Comparison of ENCODE assay signal across 8 cellular contexts in genomic region chr3:195914648-195915473, GRCh38. TPM values are rescaled to one million over a fixed set of nuclear protein-coding genes. Genes with fewer than 3 reads are reported as not detected.
A peak's percentile ranks its signal among the peaks of the same experiment; 100 is the strongest.
DNase-seq lines count a peak whose midpoint lies in the region; ATAC-seq and TF ChIP-seq lines count a peak whose summit lies in the region.

No MANE protein-coding gene starts in this region.

- POLR2A ChIA-PET in HEK293T (lab: Yijun Ruan, JAX), result no interaction called here

- H3K4me3 ChIP-seq in GM06990 (replicated peaks; ENCODE audit: low read depth, low read length), result no peak overlapping the region
- H3K4me3 ChIP-seq in cardiac muscle cell, result no peak overlapping the region
- no peak overlapping the region for H3K4me3 ChIP-seq in aorta (ENCODE audit: low read length in 2 of 2)

- H3K27me3 ChIP-seq in GM06990 (replicated peaks; ENCODE audit: control insufficient read depth, insufficient read depth, low read length) (no peaks in the 10 kb centered on the region; the same call in 1 of the 2 replicates), cardiac muscle cell (no peaks in the 10 kb centered on the region), aorta (ENCODE audit: control insufficient read depth in 1 of 2, insufficient read depth in 2 of 2, low read length in 1 of 2) (no peaks in the 10 kb centered on the region)

- CTCF ChIA-PET in HEK293T (lab: Yijun Ruan, JAX), result interaction anchor here (0.8 to 2.9 kb wide), 5 partner anchors 9 to 176 kb away, joined by 3 to 10 read pairs (median 6); no protein-coding TSS in a partner anchor
- CTCF ChIA-PET in activated naive CD4-positive, alpha-beta T cell treated with anti-CD3 and anti-CD28 coated beads for 36 hours (lab: Charles Lee), result interaction anchor here (0.6 to 6.5 kb wide), 18 partner anchors 9 to 168 kb away, joined by 3 to 99 read pairs (median 5); no protein-coding TSS in a partner anchor

- TF ChIP-seq CTCF in GM06990 (IDR thresholded peaks at IDR 0.05; ENCODE audit: insufficient read depth, low read length, poor library complexity, severe bottlenecking) (peak; percentile 91), cardiac muscle cell (IDR thresholded peaks at IDR 0.05; ENCODE audit: low read depth, low read length) (peak; percentile 97)

- peak overlapping the region; percentile 45 for H3K4me3 Mint-ChIP-seq in activated naive CD4-positive, alpha-beta T cell treated with anti-CD3 and anti-CD28 coated beads for 36 hours

- H3K4me1 ChIP-seq in cardiac muscle cell (ENCODE audit: low read depth) (peaks cover 12% of the 10 kb centered on the region), aorta (ENCODE audit: control insufficient read depth in 1 of 2, insufficient read depth in 2 of 2, low read length in 2 of 2) (no peaks in the 10 kb centered on the region)

- DNase-seq in GM06990 (ENCODE audit: extremely low read depth, insufficient read length), result peak; percentile 76
- DNase-seq in HEK293T (ENCODE audit: extremely low spot score), result peak; percentile 83
- peak; percentile 94 for DNase-seq in NCI-H460 (ENCODE audit: extremely low read depth, low read depth)
- DNase-seq in activated naive CD4-positive, alpha-beta T cell treated with anti-CD3 and anti-CD28 coated beads for 36 hours, result peak; percentile 99
- DNase-seq in cardiac muscle cell (ENCODE audit: low read depth in 1 of 2, low spot score in 1 of 2), result peak; percentile 96 to 97
- peak; percentile 90 for DNase-seq in putamen (ENCODE audit: low spot score)
- peak; percentile 94 to 99 for DNase-seq in aorta
- DNase-seq in kidney glomerular epithelial cell (lab: John Stamatoyannopoulos, UW), result no peak

- H3K4me1 Mint-ChIP-seq in activated naive CD4-positive, alpha-beta T cell treated with anti-CD3 and anti-CD28 coated beads for 36 hours (ENCODE audit: low read depth), result peaks cover 12% of the 10 kb centered on the region

- no peaks in the 10 kb centered on the region for H3K9me3 ChIP-seq in cardiac muscle cell (ENCODE audit: low read depth)
- H3K9me3 ChIP-seq in aorta (ENCODE audit: control insufficient read depth, low read length), result no peaks in the 10 kb centered on the region

- H3K27ac Mint-ChIP-seq in activated naive CD4-positive, alpha-beta T cell treated with anti-CD3 and anti-CD28 coated beads for 36 hours, result peak overlapping the region; percentile 41

- H3K9me3 Mint-ChIP-seq in activated naive CD4-positive, alpha-beta T cell treated with anti-CD3 and anti-CD28 coated beads for 36 hours, result no peaks in the 10 kb centered on the region

- peak overlapping the region; percentile 80 for H3K27ac ChIP-seq in cardiac muscle cell
- peak overlapping the region in 1 of 2 donors; percentile 93 for H3K27ac ChIP-seq in aorta (ENCODE audit: low read depth in 1 of 2, low read length in 2 of 2)

- no peaks in the 10 kb centered on the region for H3K27me3 Mint-ChIP-seq in activated naive CD4-positive, alpha-beta T cell treated with anti-CD3 and anti-CD28 coated beads for 36 hours (ENCODE audit: low read depth)

- no peaks in the 10 kb centered on the region for H3K36me3 ChIP-seq in GM06990 (ENCODE audit: control insufficient read depth, insufficient read depth, low read length)
- no peaks in the 10 kb centered on the region for H3K36me3 ChIP-seq in cardiac muscle cell
- no peaks in the 10 kb centered on the region for H3K36me3 ChIP-seq in aorta (ENCODE audit: control insufficient read depth in 1 of 2, insufficient read depth in 2 of 2, low read length in 1 of 2)

- no peaks in the 10 kb centered on the region for H3K36me3 Mint-ChIP-seq in activated naive CD4-positive, alpha-beta T cell treated with anti-CD3 and anti-CD28 coated beads for 36 hours (ENCODE audit: low read depth)

- ATAC-seq in aorta (ENCODE audit: low FRiP score), result peak; percentile 94

- intact Hi-C loops in activated naive CD4-positive, alpha-beta T cell treated with anti-CD3 and anti-CD28 coated beads for 36 hours (cut with micrococcal nuclease), result loop anchor here (1.0 to 5.0 kb wide), 5 partner anchors 21 to 264 kb away; no protein-coding TSS in a partner anchor
- intact Hi-C loops in aorta (cut with DNase I), result loop anchor here (1.0 to 2.0 kb wide), 3 partner anchors 20 to 56 kb away; no protein-coding TSS in a partner anchor

- WGBS in aorta, 2 donors, result 5 to 8% methylated on average over 14 of the region's 14 CpGs

TF ChIP-seq in HEK293T, 16 proteins besides CTCF, POLR2A, EP300 and RAD21:
- TF ChIP-seq, protein P1, sequence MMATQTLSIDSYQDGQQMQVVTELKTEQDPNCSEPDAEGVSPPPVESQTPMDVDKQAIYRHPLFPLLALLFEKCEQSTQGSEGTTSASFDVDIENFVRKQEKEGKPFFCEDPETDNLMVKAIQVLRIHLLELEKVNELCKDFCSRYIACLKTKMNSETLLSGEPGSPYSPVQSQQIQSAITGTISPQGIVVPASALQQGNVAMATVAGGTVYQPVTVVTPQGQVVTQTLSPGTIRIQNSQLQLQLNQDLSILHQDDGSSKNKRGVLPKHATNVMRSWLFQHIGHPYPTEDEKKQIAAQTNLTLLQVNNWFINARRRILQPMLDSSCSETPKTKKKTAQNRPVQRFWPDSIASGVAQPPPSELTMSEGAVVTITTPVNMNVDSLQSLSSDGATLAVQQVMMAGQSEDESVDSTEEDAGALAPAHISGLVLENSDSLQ (IDR thresholded peaks at IDR 0.05), result no peak
- TF ChIP-seq FOXA1 (IDR thresholded peaks at IDR 0.05) (no peak), ELF4 (IDR thresholded peaks at IDR 0.05) (no peak), FOXM1 (IDR thresholded peaks at IDR 0.05; ENCODE audit: borderline replicate concordance) (no peak), ZNF384 (IDR thresholded peaks at IDR 0.05) (no peak), BHLHE40 (IDR thresholded peaks at IDR 0.05; ENCODE audit: borderline replicate concordance) (no peak), NFRKB (IDR thresholded peaks at IDR 0.05) (no peak), L3MBTL2 (conservative IDR thresholded peaks at IDR 0.05) (no peak), LEF1 (IDR thresholded peaks at IDR 0.05; ENCODE audit: borderline replicate concordance) (no peak), SUZ12 (IDR thresholded peaks at IDR 0.05) (no peak), CTBP1 (IDR thresholded peaks at IDR 0.05; ENCODE audit: borderline replicate concordance) (no peak), ARNT (IDR thresholded peaks at IDR 0.05) (no peak), SP1 (IDR thresholded peaks at IDR 0.05) (no peak), HDGF (IDR thresholded peaks at IDR 0.05; ENCODE audit: borderline replicate concordance) (no peak), TARDBP (IDR thresholded peaks at IDR 0.05) (no peak), FOXK2 (IDR thresholded peaks at IDR 0.05) (no peak)
TF ChIP-seq in HEK293T: peak in this region for 0.

RNA-seq across cellular contexts. Expression of gene TNK2, which starts 6.5 kb away (rescaled TPM):
- 7.8 and 11.8 TPM in 2 replicates for total RNA-seq in NCI-H460 (2014; rRNA removed; shearing (Covaris generic))
- polyA plus RNA-seq in NCI-H460 (2014; cell fraction: nucleus; rRNA removed), result 23.6 and 30.3 TPM in 2 replicates
- 10 to 100 TPM; 40.0 to 46.6 TPM for total RNA-seq in activated naive CD4-positive, alpha-beta T cell treated with anti-CD3 and anti-CD28 coated beads for 36 hours
- total RNA-seq in cardiac muscle cell (61.5 and 95.3 TPM in 2 replicates), aorta (10 to 100 TPM; 51.7 to 81.3 TPM)
- polyA plus RNA-seq in cardiac muscle cell (26.1 and 29.8 TPM in 2 replicates), aorta (100 to 1,000 TPM in 1 of 2 donors, 1 to 10 TPM in 1; 9.3 to 162 TPM)
